2 cellular contexts compared by ENCODE assay signal in the genomic region with DNA sequence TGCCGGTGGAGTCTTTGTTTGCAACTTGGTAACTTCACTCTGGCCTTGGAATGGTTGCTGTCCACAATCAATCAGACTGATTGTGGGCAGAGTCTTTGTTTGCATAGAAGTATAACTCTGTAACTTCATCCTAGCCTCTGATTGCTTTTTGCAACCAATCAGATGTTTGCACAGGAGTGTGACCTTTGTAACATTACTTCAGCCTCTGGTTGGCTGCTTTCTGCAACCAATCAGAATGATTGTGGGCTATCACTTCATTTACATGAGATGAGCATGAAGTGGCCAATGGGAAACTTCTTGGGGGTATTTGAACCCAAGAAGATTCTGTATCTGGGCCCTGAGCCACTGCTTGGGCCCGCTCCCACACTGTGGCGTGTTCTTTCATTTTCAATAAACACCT.
TF ChIP-seq lines count a peak whose summit lies in the region.

No MANE protein-coding gene starts in this region.

TF ChIP-seq in K562, 482 proteins besides CTCF, POLR2A, EP300 and RAD21 (continued from another document):
- TF ChIP-seq SREBF2 (CRISPR knock-in tag; IDR thresholded peaks at IDR 0.05): no peak
- TF ChIP-seq SRF (CRISPR knock-in tag; IDR thresholded peaks at IDR 0.05): no peak
- peak; percentile 35 for TF ChIP-seq NFYB (IDR thresholded peaks at IDR 0.05; ENCODE audit: extremely low read depth, insufficient read length)
- no peak for TF ChIP-seq ZNF311 (CRISPR knock-in tag; IDR thresholded peaks at IDR 0.05)
- TF ChIP-seq ETV6 (IDR thresholded peaks at IDR 0.05; ENCODE audit: borderline replicate concordance in 1 of 2, low read depth in 2 of 2, low read length in 1 of 2): no peak
- TF ChIP-seq ETV6 (CRISPR knock-in tag; IDR thresholded peaks at IDR 0.05; ENCODE audit: borderline replicate concordance): no peak

TF ChIP-seq in liver, 16 proteins besides CTCF, POLR2A, EP300 and RAD21 (continued from another document):
- TF ChIP-seq, protein P1, sequence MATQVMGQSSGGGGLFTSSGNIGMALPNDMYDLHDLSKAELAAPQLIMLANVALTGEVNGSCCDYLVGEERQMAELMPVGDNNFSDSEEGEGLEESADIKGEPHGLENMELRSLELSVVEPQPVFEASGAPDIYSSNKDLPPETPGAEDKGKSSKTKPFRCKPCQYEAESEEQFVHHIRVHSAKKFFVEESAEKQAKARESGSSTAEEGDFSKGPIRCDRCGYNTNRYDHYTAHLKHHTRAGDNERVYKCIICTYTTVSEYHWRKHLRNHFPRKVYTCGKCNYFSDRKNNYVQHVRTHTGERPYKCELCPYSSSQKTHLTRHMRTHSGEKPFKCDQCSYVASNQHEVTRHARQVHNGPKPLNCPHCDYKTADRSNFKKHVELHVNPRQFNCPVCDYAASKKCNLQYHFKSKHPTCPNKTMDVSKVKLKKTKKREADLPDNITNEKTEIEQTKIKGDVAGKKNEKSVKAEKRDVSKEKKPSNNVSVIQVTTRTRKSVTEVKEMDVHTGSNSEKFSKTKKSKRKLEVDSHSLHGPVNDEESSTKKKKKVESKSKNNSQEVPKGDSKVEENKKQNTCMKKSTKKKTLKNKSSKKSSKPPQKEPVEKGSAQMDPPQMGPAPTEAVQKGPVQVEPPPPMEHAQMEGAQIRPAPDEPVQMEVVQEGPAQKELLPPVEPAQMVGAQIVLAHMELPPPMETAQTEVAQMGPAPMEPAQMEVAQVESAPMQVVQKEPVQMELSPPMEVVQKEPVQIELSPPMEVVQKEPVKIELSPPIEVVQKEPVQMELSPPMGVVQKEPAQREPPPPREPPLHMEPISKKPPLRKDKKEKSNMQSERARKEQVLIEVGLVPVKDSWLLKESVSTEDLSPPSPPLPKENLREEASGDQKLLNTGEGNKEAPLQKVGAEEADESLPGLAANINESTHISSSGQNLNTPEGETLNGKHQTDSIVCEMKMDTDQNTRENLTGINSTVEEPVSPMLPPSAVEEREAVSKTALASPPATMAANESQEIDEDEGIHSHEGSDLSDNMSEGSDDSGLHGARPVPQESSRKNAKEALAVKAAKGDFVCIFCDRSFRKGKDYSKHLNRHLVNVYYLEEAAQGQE (IDR thresholded peaks at IDR 0.05): peak; percentile 95
- peak; percentile 23 to 49 for TF ChIP-seq JUND (IDR thresholded peaks at IDR 0.05)
- peak; percentile 88 for TF ChIP-seq YY1 (IDR thresholded peaks at IDR 0.05)
- peak; percentile 97 for TF ChIP-seq SP1 (IDR thresholded peaks at IDR 0.05)
- peak; percentile 91 for TF ChIP-seq FOXA2 (IDR thresholded peaks at IDR 0.05)
- TF ChIP-seq, protein P2, sequence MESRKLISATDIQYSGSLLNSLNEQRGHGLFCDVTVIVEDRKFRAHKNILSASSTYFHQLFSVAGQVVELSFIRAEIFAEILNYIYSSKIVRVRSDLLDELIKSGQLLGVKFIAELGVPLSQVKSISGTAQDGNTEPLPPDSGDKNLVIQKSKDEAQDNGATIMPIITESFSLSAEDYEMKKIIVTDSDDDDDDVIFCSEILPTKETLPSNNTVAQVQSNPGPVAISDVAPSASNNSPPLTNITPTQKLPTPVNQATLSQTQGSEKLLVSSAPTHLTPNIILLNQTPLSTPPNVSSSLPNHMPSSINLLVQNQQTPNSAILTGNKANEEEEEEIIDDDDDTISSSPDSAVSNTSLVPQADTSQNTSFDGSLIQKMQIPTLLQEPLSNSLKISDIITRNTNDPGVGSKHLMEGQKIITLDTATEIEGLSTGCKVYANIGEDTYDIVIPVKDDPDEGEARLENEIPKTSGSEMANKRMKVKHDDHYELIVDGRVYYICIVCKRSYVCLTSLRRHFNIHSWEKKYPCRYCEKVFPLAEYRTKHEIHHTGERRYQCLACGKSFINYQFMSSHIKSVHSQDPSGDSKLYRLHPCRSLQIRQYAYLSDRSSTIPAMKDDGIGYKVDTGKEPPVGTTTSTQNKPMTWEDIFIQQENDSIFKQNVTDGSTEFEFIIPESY (IDR thresholded peaks at IDR 0.05): peak; percentile 67
- peak; percentile 84 to 86 for TF ChIP-seq HNF4A (conservative IDR thresholded peaks at IDR 0.05)
- TF ChIP-seq RXRA (IDR thresholded peaks at IDR 0.05): peak; percentile 78 to 85
- TF ChIP-seq HNF4G (IDR thresholded peaks at IDR 0.05): peak; percentile 50
- TF ChIP-seq TAF1 (conservative IDR thresholded peaks at IDR 0.05): peak; percentile 60
- TF ChIP-seq NR2F2 (IDR thresholded peaks at IDR 0.05): no peak
- TF ChIP-seq FOXA1 (IDR thresholded peaks at IDR 0.05): peak; percentile 73
TF ChIP-seq in liver: peak in this region for 13.
